In genomic region chr1:198932351-198932991, GRCh38 we compare ENCODE assay signal across 9 cellular contexts.
DNase-seq lines count a peak whose midpoint lies in the region; TF ChIP-seq lines count a peak whose summit lies in the region.
"Had no signal": no experiment of that assay in that cellular context is flagged by ENCODE, and none has a peak within 500 bp of the region (broad histone marks: within the 10 kb centered on the region; RNA-seq: fewer than 3 reads in every experiment).

No MANE protein-coding gene starts in this region.

- no peaks in the 10 kb centered on the region for H3K9me3 ChIP-seq in OCI-LY7 (ENCODE audit: low read length)
- no peaks in the 10 kb centered on the region for H3K9me3 ChIP-seq in BE2C
- no peaks in the 10 kb centered on the region for H3K9me3 ChIP-seq in right atrium auricular region
- H3K9me3 ChIP-seq: heart right ventricle had no signal

- H3K9me2 ChIP-seq in OCI-LY7 (ENCODE audit: insufficient read depth, low read length): no peaks in the 10 kb centered on the region

- POLR2A ChIA-PET in OCI-LY7 (lab: Charles Lee): interaction anchor here (0.5 to 3.9 kb wide), 10 partner anchors 10 to 1232 kb away, joined by 3 to 13 read pairs (median 3); partner anchors contain the start of gene PTPRC

- H3K79me2 ChIP-seq in OCI-LY7 (ENCODE audit: insufficient read depth, low read depth, low read length): peaks cover 98% of the 10 kb centered on the region

- peak overlapping the region; percentile 75; the same call in 1 of the 2 replicates for H2AFZ ChIP-seq in OCI-LY7 (ENCODE audit: low read length)

- no peaks in the 10 kb centered on the region for H3K27me3 ChIP-seq in dorsolateral prefrontal cortex
- no peaks in the 10 kb centered on the region for H3K27me3 ChIP-seq in BE2C
- no peaks in the 10 kb centered on the region for H3K27me3 ChIP-seq in right atrium auricular region
- H3K27me3 ChIP-seq: heart right ventricle had no signal

- intact Hi-C loops in OCI-LY7 (cut with micrococcal nuclease; ENCODE audit: unreplicated experiment) (loop anchor here (2.0 to 10.0 kb wide), 5 partner anchors 250 to 1158 kb away; partner anchors contain the start of genes DENND1B and PTPRC), dorsolateral prefrontal cortex (cut with DNase I) (loop anchor here (2.0 to 10.0 kb wide), 3 partner anchors 150 to 182 kb away; no protein-coding TSS in a partner anchor)

- CTCF ChIA-PET in OCI-LY7 (lab: Charles Lee; ENCODE audit: unreplicated experiment): no interaction called here

- H3K4me3 ChIP-seq in OCI-LY7 (ENCODE audit: low read depth, low read length, poor library complexity, severe bottlenecking) (peak overlapping the region; percentile 78), dorsolateral prefrontal cortex (peak overlapping the region; percentile 51 to 97 (median 78)), BE2C (ENCODE audit: low read depth, low read length) (no peak overlapping the region), right atrium auricular region (no peak overlapping the region)

- DNase-seq in SIG-M5 treated with dmso at 0.1 percent for 504 hours (lab: John Stamatoyannopoulos, UW; ENCODE audit: unreplicated experiment): peak; percentile 64
- DNase-seq in SIG-M5 (lab: John Stamatoyannopoulos, UW): no peak
- peak; percentile 45 for DNase-seq in OCI-LY7 (ENCODE audit: low spot score)
- DNase-seq in dorsolateral prefrontal cortex: peak in 3 of 10 donors; percentile 31 to 45 (median 44)
- peak; percentile 47 for DNase-seq in retina
- no peak for DNase-seq in HuH-7 (ENCODE audit: low spot score)
- no peak for DNase-seq in BE2C
- no peak for DNase-seq in right atrium auricular region (ENCODE audit: low spot score)
- DNase-seq: heart right ventricle had no signal

- H3K27ac ChIP-seq in OCI-LY7 (ENCODE audit: low read depth, low read length, poor library complexity, severe bottlenecking) (peak overlapping the region; percentile 88), dorsolateral prefrontal cortex (peak overlapping the region; percentile 33 to 97 (median 90)), right atrium auricular region (no peak overlapping the region)

- no peaks in the 10 kb centered on the region for H3K36me3 ChIP-seq in OCI-LY7 (ENCODE audit: insufficient read depth, low read length)
- H3K36me3 ChIP-seq in BE2C: no peaks in the 10 kb centered on the region
- no peaks in the 10 kb centered on the region for H3K36me3 ChIP-seq in right atrium auricular region
- H3K36me3 ChIP-seq: heart right ventricle had no signal

- no peaks in the 10 kb centered on the region for H4K20me1 ChIP-seq in OCI-LY7 (ENCODE audit: insufficient read depth, low read length)

- TF ChIP-seq CTCF in OCI-LY7 (conservative IDR thresholded peaks at IDR 0.05; ENCODE audit: low read length) (no peak), dorsolateral prefrontal cortex (IDR thresholded peaks at IDR 0.05 in 54 of 56, conservative IDR thresholded peaks at IDR 0.05 in 2 of 56; ENCODE audit: low read depth in 1 of 56, partially characterized antibody in 56 of 56) (peak in 6 of 56 donors; percentile 4 to 31 (median 12)), BE2C (IDR thresholded peaks at IDR 0.05; ENCODE audit: low read depth, low read length) (no peak), right atrium auricular region (IDR thresholded peaks at IDR 0.05) (no peak)

- peak overlapping the region; percentile 99 for H3K4me2 ChIP-seq in OCI-LY7 (ENCODE audit: low read length)

- no TSS peak for BruUV-seq in OCI-LY7 (replicated peaks; lab: Mats Ljungman, UMichigan)

- H3K4me1 ChIP-seq in OCI-LY7 (ENCODE audit: insufficient read depth, low read length, poor library complexity, severe bottlenecking): peaks cover 37% of the 10 kb centered on the region
- no peaks in the 10 kb centered on the region; the same call in 1 of the 2 replicates for H3K4me1 ChIP-seq in BE2C
- H3K4me1 ChIP-seq in right atrium auricular region: peaks cover 0 to 21% of the 10 kb centered on the region in 2 donors

Comparison
In these comparisons a context has a peak if more than half of its experiments do, and no peak if none do; other contexts are left out.
1. DNase-seq: peak in SIG-M5 treated with dmso at 0.1 percent for 504 hours (single experiment), OCI-LY7 (single experiment) and retina (single experiment); none in SIG-M5 (single experiment), HuH-7 (single experiment), BE2C (single experiment) and right atrium auricular region (single experiment).
2. H3K27ac ChIP-seq: peak in OCI-LY7 (single experiment) and dorsolateral prefrontal cortex (59 of 59); none in right atrium auricular region (0 of 2).
3. H3K4me3 ChIP-seq: peak in OCI-LY7 (single experiment) and dorsolateral prefrontal cortex (59 of 59); none in BE2C (single experiment) and right atrium auricular region (0 of 2).